ENCODE assay signal across 19 cellular contexts in genomic region chr11:123203934-123204333, GRCh38. TPM values are rescaled to one million over a fixed set of nuclear protein-coding genes. Genes with fewer than 3 reads are reported as not detected.
"Had no signal": no experiment of that assay in that cellular context is flagged by ENCODE, and none has a peak within 500 bp of the region (broad histone marks: within the 10 kb centered on the region; RNA-seq: fewer than 3 reads in every experiment).

No MANE protein-coding gene starts in this region.

- H3K4me3 ChIP-seq: coronary artery, hepatocyte, left lung, tibial artery had no signal

- H3K27me3 ChIP-seq: foreskin keratinocyte had no signal

- H3K27ac ChIP-seq: coronary artery, epithelial cell of prostate, foreskin keratinocyte, left lung, tibial artery had no signal

- H3K9me3 ChIP-seq: left lung, tibial artery had no signal

- H3K4me1 ChIP-seq: foreskin keratinocyte, left lung, tibial artery had no signal

- H3K4me2 ChIP-seq: hepatocyte had no signal

- FAIRE-seq: urothelium cell line had no signal

- H2AFZ ChIP-seq: hepatocyte had no signal

- H3K36me3 ChIP-seq: left lung, tibial artery had no signal

- DNase-seq: activated CD4-positive, alpha-beta memory T cell treated with anti-CD3 and anti-CD28 coated beads for 36 hours; activated CD4-positive, alpha-beta T cell treated with anti-CD3 and anti-CD28 coated beads for 48 hours; activated effector memory CD4-positive, alpha-beta T cell treated with Interleukin-2 at 50 U/mL for 16 hours; activated naive CD4-positive, alpha-beta T cell treated with anti-CD3 and anti-CD28 coated beads for 36 hours; activated naive CD8-positive, alpha-beta T cell treated with anti-CD3 and anti-CD28 coated beads, Interleukin-2, amount 10 ng/mL, durations not matched to agents 7 days and 5 days; activated T-cell treated with anti-CD3 and anti-CD28 coated beads, Interleukin-2, amount 50 U/mL, for 72 hours; amygdala; cerebellar nuclear complex; foreskin keratinocyte; kidney glomerular epithelial cell; left lung; naive thymus-derived CD8-positive, alpha-beta T cell; stimulated activated CD4-positive, alpha-beta T cell treated with anti-CD3 and anti-CD28 coated beads, Interleukin-12 subunit alpha, Interleukin-12 subunit beta, amount 100 ng/mL, for 4 hours; tibial artery had no signal

- ATAC-seq: activated T-cell treated with anti-CD3 and anti-CD28 coated beads, Interleukin-2, amount 50 U/mL, for 72 hours; foreskin keratinocyte; naive thymus-derived CD8-positive, alpha-beta T cell had no signal

RNA-seq across cellular contexts. Expression of gene CLMP, which starts 8.9 kb away (rescaled TPM):
- total RNA-seq: lung microvascular endothelial cell had no signal
